ENCODE assay signal across 12 cellular contexts in the genomic region with DNA sequence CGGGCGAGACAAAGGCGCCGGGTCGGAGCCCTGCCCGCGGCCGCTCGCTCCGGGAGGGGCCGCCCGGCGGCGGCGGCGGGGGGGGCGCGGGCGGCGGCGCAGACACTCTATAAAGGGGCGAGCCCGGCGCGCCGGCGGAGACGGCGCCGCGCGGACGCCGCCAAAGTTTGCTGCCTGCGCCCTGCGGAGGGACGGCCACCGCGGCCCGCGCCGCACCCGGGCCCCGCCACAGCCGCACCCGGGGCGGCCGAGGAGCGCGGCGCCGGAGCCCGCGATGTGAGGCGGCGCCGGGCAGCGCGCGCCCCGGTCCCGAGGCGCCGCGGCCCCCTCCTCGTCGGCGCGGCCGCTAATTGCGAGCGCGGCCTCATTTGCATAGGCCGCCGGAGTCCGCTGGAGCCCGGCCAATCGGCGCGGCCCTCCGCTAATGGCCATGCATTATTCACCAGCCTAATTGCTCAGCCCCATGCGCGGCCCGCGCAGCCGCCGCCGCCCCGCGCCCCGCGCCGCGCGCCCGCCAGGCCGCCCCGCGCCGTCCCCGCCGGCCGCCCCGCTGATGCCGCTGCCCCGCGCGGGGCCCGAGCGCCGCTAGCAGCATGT. TPM values are rescaled to one million over a fixed set of nuclear protein-coding genes. Genes with fewer than 3 reads are reported as not detected.
DNase-seq lines count a peak whose midpoint lies in the region; ATAC-seq and TF ChIP-seq lines count a peak whose summit lies in the region.
"Had no signal": no experiment of that assay in that cellular context is flagged by ENCODE, and none has a peak within 500 bp of the region (broad histone marks: within the 10 kb centered on the region; RNA-seq: fewer than 3 reads in every experiment).

A gene (plus strand): TSS at position 137 of the 597 bp plus-strand sequence. CDS start 457 bp downstream, at position 594.

- peak within 1 kb of the TSS in 1 of 3 experiments; percentile 59 for H3K27ac Mint-ChIP-seq in nephron

- peak; percentile 81 for DNase-seq in COR-L47 (lab: John Stamatoyannopoulos, UW)
- no peak for DNase-seq in NCI-H1092 treated with DMSO at 0.1 percent for 48 hours (lab: John Stamatoyannopoulos, UW)
- no peak for DNase-seq in NCI-H2107 (lab: John Stamatoyannopoulos, UW)
- DNase-seq: activated CD4-positive, alpha-beta memory T cell treated with anti-CD3 and anti-CD28 coated beads for 36 hours; brain microvascular endothelial cell; stimulated activated CD4-positive, alpha-beta T cell treated with anti-CD3 and anti-CD28 coated beads, Interleukin-4, amount 100 ng/mL, for 1 hour; uterus had no signal

- H3K9ac ChIP-seq in HUES48 (ENCODE audit: low read depth, low read length), result peak within 1 kb of the TSS; percentile 77

- WGBS in ectodermal cell, 2 experiments, result 0% methylated on average over 111 of the region's 111 CpGs

- peak within 1 kb of the TSS; percentile 80 to 84 (median 84) for H3K4me3 Mint-ChIP-seq in nephron
- H3K4me3 Mint-ChIP-seq: activated CD4-positive, alpha-beta memory T cell treated with anti-CD3 and anti-CD28 coated beads for 36 hours had no signal

- H3K36me3 ChIP-seq in HUES48 (ENCODE audit: control insufficient read depth, insufficient read depth, low read length) (no peaks in the 10 kb centered on the region), ectodermal cell (ENCODE audit: control insufficient read depth, insufficient read depth, low read length) (no peaks in the 10 kb centered on the region)
- H3K36me3 ChIP-seq: brain microvascular endothelial cell, uterus had no signal

- H3K4me3 ChIP-seq in HUES48 (ENCODE audit: low read depth, low read length) (peak within 1 kb of the TSS; percentile 82), ectodermal cell (ENCODE audit: insufficient read depth, low read depth, low read length) (peak within 1 kb of the TSS; percentile 53)
- H3K4me3 ChIP-seq: uterus had no signal

- H3K4me1 ChIP-seq in HUES48 (ENCODE audit: control insufficient read depth, insufficient read depth, low read length) (peaks cover 54% of the 10 kb centered on the region), ectodermal cell (ENCODE audit: control insufficient read depth, insufficient read depth, low read length) (peaks cover 29% of the 10 kb centered on the region)

- H3K4me1 Mint-ChIP-seq in nephron, result peaks cover 27% of the 10 kb centered on the region

- no peak for TF ChIP-seq CTCF in nephron (IDR thresholded peaks at IDR 0.05; ENCODE audit: unreplicated experiment in 3 of 3)

- no peak for ATAC-seq in GM21825 (IDR thresholded peaks at IDR 0.05; ENCODE audit: unreplicated experiment)
- no peak for ATAC-seq in GM18505 (IDR thresholded peaks at IDR 0.05; ENCODE audit: unreplicated experiment)

- no peaks in the 10 kb centered on the region; the same call in 1 of the 2 replicates for H3K9me3 ChIP-seq in HUES48 (ENCODE audit: control insufficient read depth, insufficient read depth, low read length)
- no peaks in the 10 kb centered on the region for H3K9me3 ChIP-seq in ectodermal cell (ENCODE audit: control insufficient read depth, low read length)
- H3K9me3 ChIP-seq: uterus had no signal

- peaks cover 8% of the 10 kb centered on the region for H3K9me3 Mint-ChIP-seq in nephron
- H3K9me3 Mint-ChIP-seq: activated CD4-positive, alpha-beta memory T cell treated with anti-CD3 and anti-CD28 coated beads for 36 hours had no signal

- H3K27ac ChIP-seq in HUES48 (ENCODE audit: low read depth, low read length) (peak within 1 kb of the TSS; percentile 89), ectodermal cell (ENCODE audit: insufficient read depth, low read depth, low read length, poor library complexity, severe bottlenecking) (no peak within 1 kb of the TSS)
- H3K27ac ChIP-seq: brain microvascular endothelial cell, uterus had no signal

- TF ChIP-seq POLR2A in GM18505 (IDR thresholded peaks at IDR 0.05; ENCODE audit: borderline replicate concordance, extremely low read depth, insufficient read depth, insufficient read length), result no peak

- H3K27me3 ChIP-seq in HUES48 (ENCODE audit: control insufficient read depth, insufficient read depth, low read length) (peaks cover 42% of the 10 kb centered on the region), ectodermal cell (ENCODE audit: control insufficient read depth, insufficient read depth, low read length, poor library complexity, severe bottlenecking) (peaks cover 88% of the 10 kb centered on the region)

- H3K27me3 Mint-ChIP-seq in nephron (ENCODE audit: low read depth), result peaks cover 82% of the 10 kb centered on the region

- no peaks in the 10 kb centered on the region for H3K36me3 Mint-ChIP-seq in nephron (ENCODE audit: low read depth)

RNA-seq across cellular contexts. Expression of the gene that starts here (rescaled TPM):
- polyA plus RNA-seq in ectodermal cell (2013, experiment 1 of 4), result 13.2 TPM
- polyA plus RNA-seq in ectodermal cell (2013, experiment 2 of 4), result 30.6 TPM
- polyA plus RNA-seq in ectodermal cell (2013, experiment 3 of 4), result 19.5 TPM
- 24.8 TPM for polyA plus RNA-seq in ectodermal cell (2013, experiment 4 of 4)
